24 cellular contexts compared by ENCODE assay signal in the genomic region with DNA sequence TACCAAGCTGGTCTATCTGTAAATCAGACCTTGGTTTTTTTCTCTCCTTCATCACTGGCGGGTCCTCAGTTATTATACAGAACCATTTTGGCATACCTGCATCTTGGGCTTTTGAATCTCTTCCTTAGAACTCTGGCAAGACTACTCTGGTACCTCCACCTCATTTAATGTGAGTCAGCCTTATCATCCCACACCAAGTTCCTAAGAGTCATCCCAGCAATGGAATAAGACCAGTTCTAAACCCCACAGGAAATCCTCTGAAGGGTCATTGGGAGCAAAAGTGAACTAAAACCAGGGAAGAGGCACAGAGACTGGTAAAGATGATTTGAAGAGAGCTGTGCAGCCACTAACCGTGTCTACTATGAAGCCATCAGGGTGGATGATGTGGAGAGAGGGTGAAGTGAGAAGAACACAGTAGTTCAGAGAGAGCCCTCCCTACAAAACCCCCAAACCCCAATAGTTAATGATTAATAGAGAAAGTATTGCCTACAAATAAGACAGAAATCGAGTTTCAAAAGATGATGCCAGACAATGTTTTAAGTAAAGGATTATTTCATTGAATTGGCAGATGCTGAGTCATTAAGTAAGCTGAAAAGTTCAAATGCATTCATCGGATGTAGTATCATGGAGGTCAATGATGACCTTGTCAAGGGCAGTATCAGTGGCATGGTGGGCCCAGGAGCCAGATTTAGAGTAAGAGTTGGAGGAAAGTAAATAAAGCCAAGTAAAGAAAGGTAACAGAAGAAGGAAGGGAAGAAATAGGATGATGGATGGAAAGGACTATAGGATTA.
"Had no signal": no experiment of that assay in that cellular context is flagged by ENCODE, and none has a peak within 500 bp of the region (broad histone marks: within the 10 kb centered on the region; RNA-seq: fewer than 3 reads in every experiment).

No MANE protein-coding gene starts in this region.

- H3K27me3 ChIP-seq: breast epithelium, esophagus squamous epithelium, left lung, neural progenitor cell had no signal

- ATAC-seq: left lung; lower lobe of right lung; natural killer cell; right cardiac atrium; stimulated activated effector memory CD8-positive, alpha-beta T cell treated with anti-CD3 and anti-CD28 coated beads, Interleukin-12 subunit alpha, Interleukin-12 subunit beta, amount 100 ng/mL, for 72 hours had no signal

- H3K4me1 ChIP-seq: breast epithelium, lower lobe of right lung, neural progenitor cell had no signal

- H3K9me3 ChIP-seq: breast epithelium, esophagus squamous epithelium, left lung, lower lobe of right lung, thoracic aorta had no signal

- H3K36me3 ChIP-seq: breast epithelium, esophagus squamous epithelium, left lung, lower lobe of right lung, neural progenitor cell, thoracic aorta had no signal

- DNase-seq: activated CD4-positive, alpha-beta memory T cell treated with anti-CD3 and anti-CD28 coated beads, Interleukin-2, amount 10 ng/mL, durations not matched to agents 7 days and 5 days; activated CD4-positive, alpha-beta T cell treated with anti-CD3 and anti-CD28 coated beads, Interleukin-2, amount 10 ng/mL, durations not matched to agents 24 days and 14 days; activated CD4-positive, CD25-positive, alpha-beta regulatory T cell treated with anti-CD3 and anti-CD28 coated beads, Interleukin-2, amount 50 U/mL, for 72 hours; activated CD8-positive, alpha-beta memory T cell treated with anti-CD3 and anti-CD28 coated beads, Interleukin-2, amount 50 U/mL, for 48 hours; activated gamma-delta T cell; activated naive CD4-positive, alpha-beta T cell treated with anti-CD3 and anti-CD28 coated beads, Interleukin-2, amount 50 U/mL, for 16 hours; activated T-cell treated with anti-CD3 and anti-CD28 coated beads, Interleukin-2, amount 50 U/mL, for 24 hours; amygdala; central memory CD4-positive, alpha-beta T cell; effector CD4-positive, alpha-beta T cell; esophagus squamous epithelium; left lung; lower lobe of right lung; mesendoderm; natural killer cell; occipital lobe; right cardiac atrium; stimulated activated CD4-positive, alpha-beta T cell treated with anti-CD3 and anti-CD28 coated beads, Interleukin-4, amount 100 ng/mL, for 24 hours; T1000; trophoblast cell had no signal

- H3K9ac ChIP-seq: neural progenitor cell had no signal

- H3K4me3 ChIP-seq: breast epithelium, esophagus squamous epithelium, left lung, lower lobe of right lung, neural progenitor cell, thoracic aorta had no signal
